9 cellular contexts compared by ENCODE assay signal in genomic region chr15:89112341-89112971, GRCh38. TPM values are rescaled to one million over a fixed set of nuclear protein-coding genes. Genes with fewer than 3 reads are reported as not detected.
DNase-seq lines count a peak whose midpoint lies in the region; ATAC-seq, FAIRE-seq and TF ChIP-seq lines count a peak whose summit lies in the region.
"Had no signal": no experiment of that assay in that cellular context is flagged by ENCODE, and none has a peak within 500 bp of the region (broad histone marks: within the 10 kb centered on the region; RNA-seq: fewer than 3 reads in every experiment).

No MANE protein-coding gene starts in this region.

- H3K27ac ChIP-seq in heart right ventricle (peak overlapping the region; percentile 43 to 98 (median 78)), thyroid gland (peak overlapping the region in 2 of 3 donors; percentile 39 to 41)
- no peak overlapping the region for H3K27ac ChIP-seq in effector memory CD4-positive, alpha-beta T cell (ENCODE audit: insufficient read depth, low read length, poor library complexity, severe bottlenecking)

- intact Hi-C loops in heart right ventricle (cut with DNase I) (no loop called here), thyroid gland (cut with DNase I) (no loop called here)

- DNase-seq in RPMI7951 (ENCODE audit: low read depth) (peak; percentile 95), heart right ventricle (peak in 1 of 2 donors; percentile 51), thyroid gland (no peak), NCI-H524 treated with DMSO at 0.1 percent for 48 hours (lab: John Stamatoyannopoulos, UW) (no peak), D721Med (ENCODE audit: insufficient read length, low spot score) (no peak)
- DNase-seq in effector memory CD4-positive, alpha-beta T cell = no peak

- H3K27me3 ChIP-seq in heart right ventricle (no peaks in the 10 kb centered on the region), thyroid gland (no peaks in the 10 kb centered on the region)
- H3K27me3 ChIP-seq in effector memory CD4-positive, alpha-beta T cell (replicated peaks; ENCODE audit: control insufficient read depth, insufficient read depth, low read length, poor library complexity, severe bottlenecking) = no peaks in the 10 kb centered on the region

- TF ChIP-seq CTCF in heart right ventricle (IDR thresholded peaks at IDR 0.05) (no peak), thyroid gland (IDR thresholded peaks at IDR 0.05) (no peak), D721Med (IDR thresholded peaks at IDR 0.05; ENCODE audit: insufficient read depth, missing control alignments) (no peak)

- H3K4me1 ChIP-seq in heart right ventricle (peaks cover 0 to 98% (median 77%) of the 10 kb centered on the region in 9 donors), thyroid gland (peaks cover 5 to 16% of the 10 kb centered on the region in 2 donors)
- no peaks in the 10 kb centered on the region for H3K4me1 ChIP-seq in effector memory CD4-positive, alpha-beta T cell (ENCODE audit: control insufficient read depth, insufficient read depth, low read length, poor library complexity, severe bottlenecking)

- no peak for FAIRE-seq in D721Med (lab: Jason Lieb, UNC)

- H3K36me3 ChIP-seq in heart right ventricle (peaks cover 0 to 55% (median 15%) of the 10 kb centered on the region in 9 donors), thyroid gland (peaks cover 0 to 4% of the 10 kb centered on the region in 2 donors)
- peaks cover 17% of the 10 kb centered on the region for H3K36me3 ChIP-seq in effector memory CD4-positive, alpha-beta T cell (ENCODE audit: control insufficient read depth, insufficient read depth, low read length)

- H3K4me3 ChIP-seq in heart right ventricle = no peak overlapping the region
- H3K4me3 ChIP-seq in thyroid gland (replicated peaks in 1 of 3) = no peak overlapping the region
- no peak overlapping the region for H3K4me3 ChIP-seq in effector memory CD4-positive, alpha-beta T cell (ENCODE audit: insufficient read depth, low read depth, low read length, poor library complexity, severe bottlenecking)

- H3K9me3 ChIP-seq in heart right ventricle (no peaks in the 10 kb centered on the region), thyroid gland (no peaks in the 10 kb centered on the region)
- no peaks in the 10 kb centered on the region for H3K9me3 ChIP-seq in effector memory CD4-positive, alpha-beta T cell (ENCODE audit: control insufficient read depth, low read length)

- TF ChIP-seq POLR2A in thyroid gland (IDR thresholded peaks at IDR 0.05) = no peak

- WGBS in heart right ventricle, 2 donors = 21 to 24% methylated on average over 1 of the region's 1 CpG
- WGBS in thyroid gland, 2 donors = 53 to 96% methylated on average over 1 of the region's 1 CpG

- ATAC-seq in GM18520 (IDR thresholded peaks at IDR 0.05; ENCODE audit: unreplicated experiment) (peak; percentile 48), HG02571 (IDR thresholded peaks at IDR 0.05; ENCODE audit: unreplicated experiment) (peak; percentile 66), heart right ventricle (peak; percentile 37 to 84 (median 77))
- ATAC-seq: Panc1 had no signal

RNA-seq across cellular contexts. Expression of gene ABHD2, which starts 24.2 kb away (rescaled TPM):
- total RNA-seq in RPMI7951 (2014; rRNA removed; shearing (Covaris generic)) = 237 and 261 TPM in 2 replicates
- 100 to 1,000 TPM in 8 of 10 donors, 10 to 100 TPM in 2; 74.9 to 201 (median 123) TPM for total RNA-seq in heart right ventricle
- polyA plus RNA-seq in heart right ventricle = 10 to 100 TPM in 1 of 2 donors, 1 to 10 TPM in 1; 9.1 to 41.6 TPM
- total RNA-seq in thyroid gland = 10 to 100 TPM; 52.0 to 74.4 (median 66.2) TPM
